ENCODE assay signal across 8 cellular contexts in the genomic region with DNA sequence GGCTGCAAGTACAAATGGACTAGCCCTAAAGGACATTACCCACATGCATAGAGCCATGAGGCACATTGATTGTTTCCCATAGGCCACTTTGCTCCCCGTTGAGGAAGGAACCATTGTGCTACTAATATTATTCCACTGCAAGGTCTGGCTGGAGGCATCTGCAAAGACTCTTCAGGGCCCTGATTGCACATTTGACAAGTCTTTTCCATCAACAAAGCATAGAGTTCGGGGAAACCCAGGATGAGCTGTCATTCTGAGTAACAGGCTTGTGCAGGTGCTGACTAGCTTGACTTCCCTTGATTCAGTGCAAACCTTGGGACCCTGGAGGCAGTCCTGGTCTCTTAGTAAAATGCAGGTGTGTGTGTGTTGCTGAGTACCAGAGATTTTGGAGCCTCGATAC.
DNase-seq lines count a peak whose midpoint lies in the region; ATAC-seq and TF ChIP-seq lines count a peak whose summit lies in the region.

No MANE protein-coding gene starts in this region.

- CTCF ChIA-PET in activated CD4-positive, alpha-beta memory T cell treated with anti-CD3 and anti-CD28 coated beads for 36 hours (lab: Charles Lee) = interaction anchor here (1.0 to 3.4 kb wide), 11 partner anchors 9 to 80 kb away, joined by 3 to 21 read pairs (median 4); a partner anchor contains a TSS

- H3K9me3 ChIP-seq in gastroesophageal sphincter = no peaks in the 10 kb centered on the region

- POLR2A ChIA-PET in activated CD4-positive, alpha-beta memory T cell treated with anti-CD3 and anti-CD28 coated beads for 36 hours (lab: Charles Lee) = interaction anchor here (0.6 to 3.6 kb wide), 14 partner anchors 8 to 73 kb away, joined by 3 to 25 read pairs (median 4); a partner anchor contains a TSS

- TF ChIP-seq CTCF in gastroesophageal sphincter (IDR thresholded peaks at IDR 0.05) = no peak

- no peak for TF ChIP-seq POLR2A in gastroesophageal sphincter (IDR thresholded peaks at IDR 0.05)

- H3K27me3 Mint-ChIP-seq in activated CD4-positive, alpha-beta memory T cell treated with anti-CD3 and anti-CD28 coated beads for 36 hours = no peaks in the 10 kb centered on the region

- no peaks in the 10 kb centered on the region for H3K9me3 Mint-ChIP-seq in activated CD4-positive, alpha-beta memory T cell treated with anti-CD3 and anti-CD28 coated beads for 36 hours

- H3K4me3 ChIP-seq in gastroesophageal sphincter = no peak overlapping the region

- no peaks in the 10 kb centered on the region for H3K36me3 ChIP-seq in gastroesophageal sphincter

- peak overlapping the region; percentile 96 for H3K27ac Mint-ChIP-seq in activated CD4-positive, alpha-beta memory T cell treated with anti-CD3 and anti-CD28 coated beads for 36 hours

- ATAC-seq in gastroesophageal sphincter = no peak
- no peak for ATAC-seq in GM19351 (IDR thresholded peaks at IDR 0.05; ENCODE audit: unreplicated experiment)
- no peak for ATAC-seq in HG03159 (IDR thresholded peaks at IDR 0.05; ENCODE audit: unreplicated experiment)

- peak overlapping the region in 3 of 4 donors; percentile 50 to 67 (median 62) for H3K27ac ChIP-seq in gastroesophageal sphincter

- TF ChIP-seq EP300 in gastroesophageal sphincter (IDR thresholded peaks at IDR 0.05) = no peak

- intact Hi-C loops in activated CD4-positive, alpha-beta memory T cell treated with anti-CD3 and anti-CD28 coated beads for 36 hours (cut with micrococcal nuclease) = loop anchor here (1.0 to 2.0 kb wide), 6 partner anchors 9 to 72 kb away; no protein-coding TSS in a partner anchor

- 41 to 83% methylated on average over 1 to 3 of the region's 3 CpGs for WGBS in gastroesophageal sphincter (ENCODE audit: low coverage in 1 of 2), 2 donors

- H3K27me3 ChIP-seq in gastroesophageal sphincter = no peaks in the 10 kb centered on the region

- peaks cover 86% of the 10 kb centered on the region for H3K4me1 Mint-ChIP-seq in activated CD4-positive, alpha-beta memory T cell treated with anti-CD3 and anti-CD28 coated beads for 36 hours (ENCODE audit: low read depth)

- DNase-seq in NCI-H2196 (lab: John Stamatoyannopoulos, UW; ENCODE audit: unreplicated experiment) (peak; percentile 39), NCI-H2196 treated with DMSO at 0.1 percent for 48 hours (lab: John Stamatoyannopoulos, UW; ENCODE audit: unreplicated experiment) (no peak), foreskin melanocyte (no peak)
- DNase-seq in activated CD4-positive, alpha-beta memory T cell treated with anti-CD3 and anti-CD28 coated beads for 36 hours = peak; percentile 85
- peak; percentile 20 to 63 for DNase-seq in stimulated activated CD8-positive, alpha-beta memory T cell treated with anti-CD3 and anti-CD28 coated beads, Interleukin-15, amount 100 ng/mL, for 4 hours (ENCODE audit: low read depth in 2 of 2)

- peaks cover 18 to 83% (median 37%) of the 10 kb centered on the region in 3 donors for H3K4me1 ChIP-seq in gastroesophageal sphincter

- peak overlapping the region; percentile 57 for H3K4me3 Mint-ChIP-seq in activated CD4-positive, alpha-beta memory T cell treated with anti-CD3 and anti-CD28 coated beads for 36 hours

- peaks cover 21% of the 10 kb centered on the region for H3K36me3 Mint-ChIP-seq in activated CD4-positive, alpha-beta memory T cell treated with anti-CD3 and anti-CD28 coated beads for 36 hours

Comparison
In these comparisons a context has a peak if more than half of its experiments do, and no peak if none do; other contexts are left out.
1. DNase-seq: peak in NCI-H2196 (single experiment), activated CD4-positive, alpha-beta memory T cell treated with anti-CD3 and anti-CD28 coated beads for 36 hours (single experiment) and stimulated activated CD8-positive, alpha-beta memory T cell treated with anti-CD3 and anti-CD28 coated beads, Interleukin-15, amount 100 ng/mL, for 4 hours (2 of 2); none in NCI-H2196 treated with DMSO at 0.1 percent for 48 hours (single experiment) and foreskin melanocyte (single experiment).